Comparison of ENCODE assay signal across 10 cellular contexts in the genomic region with DNA sequence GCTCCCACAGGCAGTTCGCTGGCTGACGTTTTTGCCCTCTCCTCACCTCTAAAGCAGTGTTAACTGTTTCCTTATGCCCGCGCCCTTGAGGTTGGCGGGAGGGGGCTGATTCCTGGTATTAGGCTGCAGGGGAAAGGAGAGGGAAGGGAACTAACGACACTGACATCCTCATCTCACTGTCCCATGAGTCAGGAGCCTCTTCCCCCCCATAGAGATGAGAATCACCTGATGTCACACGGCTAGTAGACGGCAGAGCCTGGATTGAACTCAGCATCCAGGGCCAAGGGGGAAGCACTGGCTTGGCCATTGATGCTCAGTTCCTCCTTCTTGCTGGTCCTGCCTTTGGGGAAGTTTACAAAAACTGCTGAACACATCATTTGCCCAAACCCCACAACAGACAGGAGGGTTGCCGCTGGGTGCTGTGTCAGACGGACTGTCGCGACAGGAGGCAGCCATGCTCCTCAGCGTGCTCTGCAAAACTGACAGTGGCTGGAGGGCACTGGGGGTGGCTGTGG. TPM values are rescaled to one million over a fixed set of nuclear protein-coding genes. Genes with fewer than 3 reads are reported as not detected.
DNase-seq lines count a peak whose midpoint lies in the region; TF ChIP-seq lines count a peak whose summit lies in the region.
"Had no signal": no experiment of that assay in that cellular context is flagged by ENCODE, and none has a peak within 500 bp of the region (broad histone marks: within the 10 kb centered on the region; RNA-seq: fewer than 3 reads in every experiment).

No MANE protein-coding gene starts in this region.

- no peaks in the 10 kb centered on the region; the same call in 1 of the 2 replicates for H3K79me2 ChIP-seq in GM23248 (ENCODE audit: insufficient read depth)

- no peaks in the 10 kb centered on the region for H3K9me3 ChIP-seq in BLaER1 treated with 17β-estradiol and CSF1 and Interleukin-3, amounts not matched to agents 10 nM and 100 nM (replicated peaks in 1 of 11)
- H3K9me3 ChIP-seq in endodermal cell (ENCODE audit: control insufficient read depth, low read length), result no peaks in the 10 kb centered on the region
- H3K9me3 ChIP-seq in muscle layer of duodenum (ENCODE audit: control insufficient read depth in 1 of 2, low read length in 2 of 2), result no peaks in the 10 kb centered on the region
- no peaks in the 10 kb centered on the region for H3K9me3 ChIP-seq in WERI-Rb-1 (ENCODE audit: severe bottlenecking)
- no peaks in the 10 kb centered on the region for H3K9me3 ChIP-seq in GM23248 (ENCODE audit: low read depth)

- H3K4me1 ChIP-seq in BLaER1 treated with 17β-estradiol and CSF1 and Interleukin-3, amounts not matched to agents 10 nM and 100 nM, result peaks cover 72 to 96% (median 81%) of the 10 kb centered on the region in 10 experiments
- peaks cover 16% of the 10 kb centered on the region for H3K4me1 ChIP-seq in endodermal cell (ENCODE audit: control insufficient read depth, insufficient read depth, low read length)
- peaks cover 17 to 41% of the 10 kb centered on the region in 2 donors for H3K4me1 ChIP-seq in muscle layer of duodenum (ENCODE audit: control insufficient read depth in 1 of 2, insufficient read depth in 2 of 2, low read length in 2 of 2)
- H3K4me1 ChIP-seq in GM23248 (ENCODE audit: insufficient read depth), result no peaks in the 10 kb centered on the region

- H3K9ac ChIP-seq in BLaER1 treated with 17β-estradiol and CSF1 and Interleukin-3, amounts not matched to agents 10 nM and 100 nM, result peak overlapping the region; percentile 74 to 88 (median 80)
- H3K9ac ChIP-seq in endodermal cell (ENCODE audit: extremely low read depth, low read length, poor library complexity, severe bottlenecking), result no peak overlapping the region
- no peak overlapping the region for H3K9ac ChIP-seq in GM23248

- H3K9me2 ChIP-seq in GM23248 (ENCODE audit: insufficient read depth), result no peaks in the 10 kb centered on the region

- no peak overlapping the region for H2AFZ ChIP-seq in GM23248

- H3K4me2 ChIP-seq in BLaER1 treated with 17β-estradiol and CSF1 and Interleukin-3, amounts not matched to agents 10 nM and 100 nM, result peak overlapping the region; percentile 90 to 99 (median 97)
- H3K4me2 ChIP-seq in GM23248 (ENCODE audit: unreplicated experiment), result no peak overlapping the region

- peaks cover 8% of the 10 kb centered on the region for H3K36me3 Mint-ChIP-seq in endodermal cell (ENCODE audit: low read depth)
- peaks cover 2% of the 10 kb centered on the region for H3K36me3 Mint-ChIP-seq in T-helper 2 cell treated with Interferon-gamma antibody and Interleukin-4, amounts not matched to agents 5 μg/mL and 100 μg/mL, for 36 hours (ENCODE audit: low read depth)

- peak overlapping the region; percentile 84 to 96 (median 92) for H3K27ac ChIP-seq in BLaER1 treated with 17β-estradiol and CSF1 and Interleukin-3, amounts not matched to agents 10 nM and 100 nM
- H3K27ac ChIP-seq in endodermal cell (ENCODE audit: low read depth, low read length), result peak overlapping the region; percentile 60
- peak overlapping the region; percentile 73 for H3K27ac ChIP-seq in muscle layer of duodenum (ENCODE audit: low read length)
- no peak overlapping the region for H3K27ac ChIP-seq in WERI-Rb-1
- H3K27ac ChIP-seq in GM23248, result no peak overlapping the region

- H3K9me3 Mint-ChIP-seq in endodermal cell, result no peaks in the 10 kb centered on the region
- no peaks in the 10 kb centered on the region for H3K9me3 Mint-ChIP-seq in T-helper 2 cell treated with Interferon-gamma antibody and Interleukin-4, amounts not matched to agents 5 μg/mL and 100 μg/mL, for 36 hours
- H3K9me3 Mint-ChIP-seq: effector memory CD8-positive, alpha-beta T cell; stimulated activated naive CD8-positive, alpha-beta T cell treated with anti-CD3 and anti-CD28 coated beads, Interleukin-15, Interleukin-2, amounts not matched to agents 100 ng/mL and 50 ng/mL, for 24 hours had no signal

- no peaks in the 10 kb centered on the region for H4K20me1 ChIP-seq in BLaER1 treated with 17β-estradiol and CSF1 and Interleukin-3, amounts not matched to agents 10 nM and 100 nM
- H4K20me1 ChIP-seq in GM23248 (ENCODE audit: insufficient read depth), result no peaks in the 10 kb centered on the region

- H3K4me3 ChIP-seq in BLaER1 treated with 17β-estradiol and CSF1 and Interleukin-3, amounts not matched to agents 10 nM and 100 nM, result peak overlapping the region in 1 of 10 experiments; percentile 17; a peak in 1 of 20 replicates
- H3K4me3 ChIP-seq in endodermal cell (ENCODE audit: low read length) (no peak overlapping the region), muscle layer of duodenum (ENCODE audit: low read depth in 1 of 2, low read length in 2 of 2) (no peak overlapping the region), WERI-Rb-1 (ENCODE audit: low read depth, low read length) (no peak overlapping the region), GM23248 (no peak overlapping the region)

- H3K4me1 Mint-ChIP-seq in endodermal cell, result peaks cover 30% of the 10 kb centered on the region
- H3K4me1 Mint-ChIP-seq in T-helper 2 cell treated with Interferon-gamma antibody and Interleukin-4, amounts not matched to agents 5 μg/mL and 100 μg/mL, for 36 hours (ENCODE audit: low read depth), result peaks cover 24% of the 10 kb centered on the region

- no peaks in the 10 kb centered on the region for H3F3A ChIP-seq in GM23248 (ENCODE audit: insufficient read depth)

- H3K36me3 ChIP-seq in BLaER1 treated with 17β-estradiol and CSF1 and Interleukin-3, amounts not matched to agents 10 nM and 100 nM, result peaks cover 16 to 23% (median 22%) of the 10 kb centered on the region in 11 experiments
- H3K36me3 ChIP-seq in endodermal cell (ENCODE audit: control insufficient read depth, insufficient read depth, low read length) (peaks cover 8% of the 10 kb centered on the region), muscle layer of duodenum (ENCODE audit: control insufficient read depth in 1 of 2, insufficient read depth in 2 of 2, low read length in 2 of 2) (peaks cover 5 to 15% of the 10 kb centered on the region in 2 donors), WERI-Rb-1 (peaks cover 13% of the 10 kb centered on the region), GM23248 (ENCODE audit: low read depth) (no peaks in the 10 kb centered on the region)

- TF ChIP-seq CTCF in endodermal cell (conservative IDR thresholded peaks at IDR 0.05) (no peak), WERI-Rb-1 (IDR thresholded peaks at IDR 0.05; ENCODE audit: low read depth, low read length) (no peak)

- H3K4me3 Mint-ChIP-seq in endodermal cell, result no peak overlapping the region
- no peak overlapping the region for H3K4me3 Mint-ChIP-seq in T-helper 2 cell treated with Interferon-gamma antibody and Interleukin-4, amounts not matched to agents 5 μg/mL and 100 μg/mL, for 36 hours
- H3K4me3 Mint-ChIP-seq: effector memory CD8-positive, alpha-beta T cell; stimulated activated naive CD8-positive, alpha-beta T cell treated with anti-CD3 and anti-CD28 coated beads, Interleukin-15, Interleukin-2, amounts not matched to agents 100 ng/mL and 50 ng/mL, for 24 hours had no signal

- no peaks in the 10 kb centered on the region for H3K27me3 Mint-ChIP-seq in endodermal cell (ENCODE audit: insufficient read depth)
- H3K27me3 Mint-ChIP-seq in T-helper 2 cell treated with Interferon-gamma antibody and Interleukin-4, amounts not matched to agents 5 μg/mL and 100 μg/mL, for 36 hours (ENCODE audit: low read depth), result no peaks in the 10 kb centered on the region
- H3K27me3 Mint-ChIP-seq: effector memory CD8-positive, alpha-beta T cell; stimulated activated naive CD8-positive, alpha-beta T cell treated with anti-CD3 and anti-CD28 coated beads, Interleukin-15, Interleukin-2, amounts not matched to agents 100 ng/mL and 50 ng/mL, for 24 hours had no signal

- peak overlapping the region; percentile 88 for H3K27ac Mint-ChIP-seq in endodermal cell
- no peak overlapping the region for H3K27ac Mint-ChIP-seq in T-helper 2 cell treated with Interferon-gamma antibody and Interleukin-4, amounts not matched to agents 5 μg/mL and 100 μg/mL, for 36 hours
- H3K27ac Mint-ChIP-seq: stimulated activated naive CD8-positive, alpha-beta T cell treated with anti-CD3 and anti-CD28 coated beads, Interleukin-15, Interleukin-2, amounts not matched to agents 100 ng/mL and 50 ng/mL, for 24 hours had no signal

- in situ Hi-C loops in GM23248 (cut with MboI), result loop anchor here (25.0 kb wide), 1 partner anchor 301 kb away; the partner anchor contains the start of gene MESP1

- 75 to 77% methylated on average over 11 to 13 of the region's 13 CpGs for WGBS in endodermal cell (ENCODE audit: insufficient coverage in 1 of 2, insufficient read length in 1 of 2), 2 experiments
- WGBS in GM23248 (ENCODE audit: low coverage in 1 of 2, low lambda C conversion rate in 2 of 2, missing lambda C conversion rate in 2 of 2), 2 experiments, result 87 to 90% methylated on average over 13 of the region's 13 CpGs

- peak; percentile 85 for DNase-seq in NOMO-1 treated with DMSO at 0.1 percent for 48 hours (lab: John Stamatoyannopoulos, UW; ENCODE audit: unreplicated experiment)
- DNase-seq in endodermal cell, result peak; percentile 81
- DNase-seq in T-helper 2 cell treated with Interferon-gamma antibody and Interleukin-4, amounts not matched to agents 5 μg/mL and 100 μg/mL, for 36 hours (ENCODE audit: low spot score), result no peak
- DNase-seq in middle frontal gyrus (ENCODE audit: extremely low spot score, low spot score), result no peak
- DNase-seq in WERI-Rb-1, result no peak
- DNase-seq in GM23248, result no peak
- DNase-seq: effector memory CD8-positive, alpha-beta T cell had no signal

- no peaks in the 10 kb centered on the region for H3K27me3 ChIP-seq in BLaER1 treated with 17β-estradiol and CSF1 and Interleukin-3, amounts not matched to agents 10 nM and 100 nM
- H3K27me3 ChIP-seq in endodermal cell (ENCODE audit: control insufficient read depth, insufficient read depth, low read length, poor library complexity, severe bottlenecking), result no peaks in the 10 kb centered on the region
- H3K27me3 ChIP-seq in muscle layer of duodenum (ENCODE audit: low read depth, low read length), result no peaks in the 10 kb centered on the region
- no peaks in the 10 kb centered on the region for H3K27me3 ChIP-seq in WERI-Rb-1 (ENCODE audit: insufficient read depth, low read depth, severe bottlenecking)
- no peaks in the 10 kb centered on the region for H3K27me3 ChIP-seq in GM23248 (replicated peaks; ENCODE audit: insufficient read depth)

RNA-seq across cellular contexts. Expression of gene IDH2, which starts 38.5 kb away (rescaled TPM):
- 10 to 100 TPM; 27.0 to 50.8 TPM for total RNA-seq in endodermal cell
- polyA plus RNA-seq in endodermal cell (2013, experiment 1 of 2), result 120 TPM
- polyA plus RNA-seq in endodermal cell (2013, experiment 2 of 2), result 116 TPM
- total RNA-seq in GM23248 (2014; rRNA removed; shearing (Covaris generic)), result 58.3 and 67.7 TPM in 2 replicates
- polyA plus RNA-seq in GM23248 (2016; fragmentation: Nextera tagmentation; extraction: Ambion mirVana), result 104 and 109 TPM in 2 replicates

Comparison
In these comparisons a context has a peak if more than half of its experiments do, and no peak if none do; other contexts are left out.
1. H3K27ac ChIP-seq: peak in BLaER1 treated with 17β-estradiol and CSF1 and Interleukin-3, amounts not matched to agents 10 nM and 100 nM (11 of 11), endodermal cell (single experiment) and muscle layer of duodenum (single experiment); none in WERI-Rb-1 (single experiment) and GM23248 (single experiment).
2. H3K9ac ChIP-seq: peak in BLaER1 treated with 17β-estradiol and CSF1 and Interleukin-3, amounts not matched to agents 10 nM and 100 nM (11 of 11); none in endodermal cell (single experiment) and GM23248 (single experiment).
3. DNase-seq: peak in NOMO-1 treated with DMSO at 0.1 percent for 48 hours (single experiment) and endodermal cell (single experiment); none in T-helper 2 cell treated with Interferon-gamma antibody and Interleukin-4, amounts not matched to agents 5 μg/mL and 100 μg/mL, for 36 hours (single experiment), middle frontal gyrus (single experiment), WERI-Rb-1 (single experiment) and GM23248 (single experiment).